11 cellular contexts compared by ENCODE assay signal in genomic region chr7:128221929-128222403, GRCh38. TPM values are rescaled to one million over a fixed set of nuclear protein-coding genes. Genes with fewer than 3 reads are reported as not detected.
A peak's percentile ranks its signal among the peaks of the same experiment; 100 is the strongest.
DNase-seq lines count a peak whose midpoint lies in the region; ATAC-seq, FAIRE-seq and TF ChIP-seq lines count a peak whose summit lies in the region.
"Had no signal": no experiment of that assay in that cellular context is flagged by ENCODE, and none has a peak within 500 bp of the region (broad histone marks: within the 10 kb centered on the region; RNA-seq: fewer than 3 reads in every experiment).

No MANE protein-coding gene starts in this region.

- no peaks in the 10 kb centered on the region for H3K9me3 ChIP-seq in keratinocyte (ENCODE audit: control insufficient read depth, low read depth, low read length)

- peak overlapping the region; percentile 29 for H3K4me2 ChIP-seq in keratinocyte (ENCODE audit: control insufficient read depth, extremely low read depth, insufficient read depth, low read depth, low read length)

- H3K36me3 ChIP-seq in keratinocyte (ENCODE audit: control insufficient read depth in 2 of 2, extremely low read depth in 1 of 2, insufficient read depth in 2 of 2, low read length in 2 of 2) = no peaks in the 10 kb centered on the region

- dilution Hi-C loops in keratinocyte (cut with MboI; ENCODE audit: extremely low pct_ligation_motif_present, low sequenced_read_pairs) = no loop called here

- no peak overlapping the region for H3K27ac ChIP-seq in keratinocyte (ENCODE audit: control insufficient read depth, insufficient read depth, low read length)

- H4K20me1 ChIP-seq in keratinocyte (ENCODE audit: control insufficient read depth, extremely low read depth, insufficient read depth, low read length) = no peaks in the 10 kb centered on the region

- no peak overlapping the region for H3K4me3 ChIP-seq in keratinocyte (ENCODE audit: control insufficient read depth in 2 of 3, extremely low read depth in 1 of 3, insufficient read depth in 2 of 3, low read depth in 1 of 3, low read length in 3 of 3)

- no peaks in the 10 kb centered on the region for H3K79me2 ChIP-seq in keratinocyte (ENCODE audit: control insufficient read depth, insufficient read depth, low read length)

- ATAC-seq in HG03442 (IDR thresholded peaks at IDR 0.05; ENCODE audit: unreplicated experiment) = peak; percentile 38

- no peak for TF ChIP-seq CTCF in keratinocyte (optimal IDR thresholded peaks at IDR 0.05 in 1 of 3, IDR thresholded peaks at IDR 0.05 in 1 of 3, conservative IDR thresholded peaks at IDR 0.05 in 1 of 3; ENCODE audit: extremely low read depth in 1 of 3, insufficient read depth in 2 of 3, low read length in 3 of 3)

- H3K27me3 ChIP-seq in keratinocyte (ENCODE audit: control insufficient read depth, extremely low read depth, insufficient read depth, low read length) = no peaks in the 10 kb centered on the region

- H3K9ac ChIP-seq in keratinocyte (ENCODE audit: control insufficient read depth, extremely low read depth, insufficient read depth, low read length) = no peak overlapping the region

- peak; percentile 33 to 40 for DNase-seq in AML-193 (lab: John Stamatoyannopoulos, UW)
- peak; percentile 31 for DNase-seq in SK-N-DZ (ENCODE audit: low spot score)
- no peak for DNase-seq in keratinocyte (ENCODE audit: low read depth, low spot score)
- no peak for DNase-seq in C1 segment of cervical spinal cord (lab: John Stamatoyannopoulos, UW)
- DNase-seq in iPS-NIHi7 (ENCODE audit: extremely low spot score) = no peak
- DNase-seq in cortex of kidney (lab: John Stamatoyannopoulos, UW) = no peak
- no peak for DNase-seq in DMS53 treated with DMSO at 0.1 percent for 48 hours (lab: John Stamatoyannopoulos, UW; ENCODE audit: unreplicated experiment)
- DNase-seq: central memory CD4-positive, alpha-beta T cell; hippocampal formation; natural killer cell had no signal

- no peak for FAIRE-seq in keratinocyte (lab: Jason Lieb, UNC)

- H3K9me1 ChIP-seq in keratinocyte (ENCODE audit: control insufficient read depth, extremely low read depth, insufficient read depth, low read length) = no peaks in the 10 kb centered on the region

- H2AFZ ChIP-seq in keratinocyte (ENCODE audit: control insufficient read depth, low read length) = no peak overlapping the region

- peaks cover 24% of the 10 kb centered on the region for H3K4me1 ChIP-seq in keratinocyte (ENCODE audit: control insufficient read depth, extremely low read depth, insufficient read depth, low read length)

RNA-seq across cellular contexts. Expression of gene LEP, which starts 19.1 kb away (rescaled TPM):
- polyA plus RNA-seq in SK-N-DZ (2014; cell fraction: cytosol; rRNA removed) = not detected in 2 replicates
- polyA plus RNA-seq in SK-N-DZ (2014; cell fraction: nucleus; rRNA removed) = not detected in 2 replicates
- 0.10 to 0.50 TPM in 2 of 3 replicates, not detected in the other for polyA plus RNA-seq in keratinocyte
- polyA plus RNA-seq in keratinocyte (2011; ENCODE audit: low read depth) = not detected
- 0.01 and 0.04 TPM in 2 replicates for polyA plus RNA-seq in keratinocyte (2011; cell fraction: cytosol; rRNA removed)
- polyA plus RNA-seq in keratinocyte (2011; cell fraction: nucleus; rRNA removed) = 0.03 TPM in 1 of 2 replicates, not detected in the other
- 0.04 TPM in 1 of 2 replicates, not detected in the other for polyA plus RNA-seq in keratinocyte (2012; ENCODE audit: low replicate concordance)
- 0.06 to 0.23 TPM in 2 of 3 replicates, not detected in the other for polyA minus RNA-seq in keratinocyte
- not detected for polyA minus RNA-seq in keratinocyte (2011; cell fraction: cytosol; rRNA and poly(A)+ RNA removed)
- polyA minus RNA-seq in keratinocyte (2011; cell fraction: nucleus; rRNA and poly(A)+ RNA removed) = not detected in 2 replicates

Comparison
In these comparisons a context has a peak if more than half of its experiments do, and no peak if none do; other contexts are left out.
1. DNase-seq: peak in AML-193 (2 of 2) and SK-N-DZ (single experiment); none in keratinocyte (single experiment), C1 segment of cervical spinal cord (0 of 14), iPS-NIHi7 (single experiment), cortex of kidney (single experiment) and DMS53 treated with DMSO at 0.1 percent for 48 hours (single experiment).